Comparison of ENCODE assay signal across 8 cellular contexts in the genomic region with DNA sequence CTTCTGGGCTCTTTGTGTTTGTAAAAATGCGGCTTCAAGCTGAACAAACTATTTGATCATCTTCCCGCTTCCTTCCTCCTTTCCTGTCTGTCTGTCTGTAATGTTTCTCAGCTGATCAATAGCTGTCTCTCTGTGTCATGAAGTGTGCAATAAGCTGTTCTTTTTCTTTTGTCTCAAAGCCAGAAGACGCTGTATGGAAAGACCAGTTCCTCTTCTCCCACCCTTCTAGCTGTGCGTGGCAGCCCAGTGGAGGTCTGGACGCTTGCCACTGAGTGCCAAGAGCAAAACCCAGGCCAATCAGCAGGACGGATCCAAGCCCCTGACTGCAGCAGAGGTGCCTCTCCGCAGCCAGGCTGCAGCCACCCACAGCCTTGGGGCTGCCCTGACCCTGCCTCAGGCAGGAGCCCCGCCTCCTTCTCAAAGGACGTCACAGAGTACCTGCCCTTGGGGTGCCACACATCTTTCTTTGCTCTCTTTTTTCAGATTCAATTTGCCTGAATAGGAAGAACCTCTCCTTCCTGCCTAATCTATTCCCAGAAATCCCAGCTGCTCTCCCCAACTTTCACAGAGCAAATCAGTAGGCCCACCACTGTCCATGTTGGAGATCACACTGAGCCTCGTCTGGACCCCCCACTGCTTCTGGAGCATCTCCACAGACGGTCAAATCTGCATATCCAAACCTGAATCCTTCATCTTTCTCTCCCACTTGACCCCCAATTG. TPM values are rescaled to one million over a fixed set of nuclear protein-coding genes. Genes with fewer than 3 reads are reported as not detected.
DNase-seq lines count a peak whose midpoint lies in the region; ATAC-seq, FAIRE-seq and TF ChIP-seq lines count a peak whose summit lies in the region.

No MANE protein-coding gene starts in this region.

- H3K27me3 ChIP-seq in right cardiac atrium (ENCODE audit: control insufficient read depth, insufficient read depth): no peaks in the 10 kb centered on the region

- intact Hi-C loops in right cardiac atrium (cut with DNase I): loop anchor here in 3 of 4 donors (5.0 to 10.0 kb wide), 2 partner anchors 57 to 60 kb away; a partner anchor contains a TSS

- no peak for FAIRE-seq in frontal cortex (lab: Jason Lieb, UNC)

- TF ChIP-seq POLR2A in GM18505 (IDR thresholded peaks at IDR 0.05; ENCODE audit: borderline replicate concordance, extremely low read depth, insufficient read depth, insufficient read length): no peak

- DNase-seq in RPMI8226 (peak; percentile 46), right cardiac atrium (peak; percentile 68 to 89 (median 85)), frontal cortex (ENCODE audit: low spot score in 2 of 2) (no peak)
- peak; percentile 61 for DNase-seq in activated naive CD4-positive, alpha-beta T cell treated with anti-CD3 and anti-CD28 coated beads, Interleukin-2, amount 50 U/mL, for 16 hours

- H3K27ac ChIP-seq in right cardiac atrium (ENCODE audit: low read length) (peak overlapping the region; percentile 66), skin epidermis (peak overlapping the region in 20 of 21 experiments; percentile 7 to 84 (median 68))

- H3K4me3 ChIP-seq in right cardiac atrium (ENCODE audit: low read length) (no peak overlapping the region), skin epidermis (peak overlapping the region in 1 of 7 experiments; percentile 2)

- 52% methylated on average over 11 of the region's 11 CpGs for WGBS in right cardiac atrium

- H3K9me3 ChIP-seq in right cardiac atrium (ENCODE audit: control insufficient read depth, low read length): no peaks in the 10 kb centered on the region

- H3K4me1 ChIP-seq in right cardiac atrium (ENCODE audit: control insufficient read depth, insufficient read depth, low read length): peaks cover 19% of the 10 kb centered on the region

- ATAC-seq in GM21381 (IDR thresholded peaks at IDR 0.05; ENCODE audit: unreplicated experiment): peak; percentile 44
- peak; percentile 47 to 55 for ATAC-seq in right cardiac atrium
- no peak for ATAC-seq in GM18505 (IDR thresholded peaks at IDR 0.05; ENCODE audit: unreplicated experiment)
- ATAC-seq in GM21360 (IDR thresholded peaks at IDR 0.05; ENCODE audit: unreplicated experiment): no peak

RNA-seq across cellular contexts. Expression of a gene that starts 59.1 kb away (rescaled TPM):
- total RNA-seq in right cardiac atrium: 1 to 10 TPM; 2.6 to 4.2 (median 3.3) TPM
- polyA plus RNA-seq in right cardiac atrium: 1.6 TPM
- 7.7 TPM for total RNA-seq in frontal cortex

Comparison
In these comparisons a context has a peak if more than half of its experiments do, and no peak if none do; other contexts are left out.
1. ATAC-seq: peak in GM21381 (single experiment) and right cardiac atrium (2 of 2); none in GM18505 (single experiment) and GM21360 (single experiment).
2. DNase-seq: peak in RPMI8226 (single experiment), activated naive CD4-positive, alpha-beta T cell treated with anti-CD3 and anti-CD28 coated beads, Interleukin-2, amount 50 U/mL, for 16 hours (single experiment) and right cardiac atrium (3 of 3); none in frontal cortex (0 of 2).